ENCODE assay signal across 9 cellular contexts in the genomic region with DNA sequence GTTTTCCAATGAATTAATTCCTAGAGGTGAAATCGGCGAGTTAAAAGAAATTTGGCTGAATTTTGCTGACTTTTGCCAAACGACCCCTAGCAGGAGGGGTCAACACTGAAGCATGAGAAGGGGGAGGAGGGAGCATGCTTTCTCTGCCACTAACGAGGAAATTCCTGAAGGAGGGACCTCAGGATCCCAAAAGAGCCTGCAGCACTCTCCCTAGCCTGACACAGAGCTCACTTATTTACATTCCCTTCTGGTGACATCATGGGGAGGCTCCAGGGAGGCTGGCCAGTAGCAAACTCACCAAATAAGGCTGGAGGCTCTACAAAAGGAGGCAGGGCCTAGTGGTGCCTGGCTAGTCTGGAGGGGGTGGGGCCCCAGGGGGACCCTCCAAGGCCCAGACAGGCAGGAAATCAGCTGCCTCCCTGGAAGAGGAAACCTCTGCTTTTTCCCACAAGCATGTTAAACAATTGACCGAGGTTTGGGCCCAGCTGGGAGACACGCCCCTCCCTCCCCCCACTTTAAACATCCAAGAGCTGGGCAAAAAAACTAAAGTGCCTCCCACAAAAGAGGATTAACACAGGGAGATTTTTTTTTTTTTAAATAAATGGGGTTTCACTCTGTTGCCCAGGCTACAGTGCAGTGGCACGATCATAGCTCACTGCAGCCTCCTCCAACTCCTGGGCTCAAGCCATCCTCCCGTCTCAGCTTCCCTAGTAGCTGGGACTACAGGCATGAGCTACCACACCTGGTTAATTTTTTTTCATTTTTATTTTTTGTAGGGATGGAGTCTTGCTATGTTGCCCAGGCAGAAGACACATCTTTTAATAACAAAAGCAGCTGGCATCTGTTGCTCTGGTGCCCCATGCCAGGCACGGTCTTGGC. TPM values are rescaled to one million over a fixed set of nuclear protein-coding genes. Genes with fewer than 3 reads are reported as not detected.
DNase-seq lines count a peak whose midpoint lies in the region; ATAC-seq, FAIRE-seq and TF ChIP-seq lines count a peak whose summit lies in the region.
"Had no signal": no experiment of that assay in that cellular context is flagged by ENCODE, and none has a peak within 500 bp of the region (broad histone marks: within the 10 kb centered on the region; RNA-seq: fewer than 3 reads in every experiment).

No MANE protein-coding gene starts in this region.

- no peaks in the 10 kb centered on the region for H3K27me3 ChIP-seq in neuronal stem cell (ENCODE audit: control insufficient read depth in 3 of 3, insufficient read depth in 3 of 3, low read depth in 1 of 3, low read length in 3 of 3)

- WGBS in neuronal stem cell (ENCODE audit: extremely low coverage in 2 of 2, insufficient read length in 2 of 2, insufficient replicate concordance in 1 of 2), 2 donors, result no CpG with 5 or more reads among the region's 9 CpGs

- H3K4me2 ChIP-seq in neuronal stem cell (ENCODE audit: insufficient read depth, low read length, poor library complexity, severe bottlenecking), result peak overlapping the region; percentile 75

- no peak overlapping the region for H4K8ac ChIP-seq in neuronal stem cell (ENCODE audit: low read depth, low read length)

- peaks cover 20% of the 10 kb centered on the region for H3K79me1 ChIP-seq in neuronal stem cell (ENCODE audit: low read depth, low read length)

- peak overlapping the region; percentile 96 for H3K4me3 Mint-ChIP-seq in WTC11

- DNase-seq in HTR-8/SVneo (ENCODE audit: insufficient read length, low spot score) (peak; percentile 93), WTC11 (ENCODE audit: low spot score) (peak; percentile 85), globus pallidus (ENCODE audit: low spot score) (peak; percentile 43), neuronal stem cell (ENCODE audit: low spot score) (peak; percentile 97)
- no peak for DNase-seq in stimulated activated CD4-positive, alpha-beta T cell treated with anti-CD3 and anti-CD28 coated beads, Interleukin-1b, Interleukin-23, amount 100 ng/mL, for 48 hours
- DNase-seq in activated naive CD4-positive, alpha-beta T cell (lab: John Stamatoyannopoulos, UW), result no peak

- H3K27ac ChIP-seq in C4-2B (peak overlapping the region; percentile 82), neuronal stem cell (replicated peaks; ENCODE audit: low read length) (peak overlapping the region; percentile 88)

- peaks cover 26% of the 10 kb centered on the region for H3K4me1 Mint-ChIP-seq in WTC11

- peak overlapping the region in 1 of 2 donors; percentile 88 for H3K4me3 ChIP-seq in neuronal stem cell (ENCODE audit: low read length in 2 of 2)

- H3K9me3 ChIP-seq in neuronal stem cell (replicated peaks in 1 of 2; ENCODE audit: control insufficient read depth in 2 of 2, insufficient read depth in 1 of 2, low read depth in 1 of 2, low read length in 2 of 2), result no peaks in the 10 kb centered on the region

- FAIRE-seq in HTR-8/SVneo (lab: Jason Lieb, UNC), result no peak

- H3K4me1 ChIP-seq in neuronal stem cell (ENCODE audit: control insufficient read depth in 2 of 2, insufficient read depth in 1 of 2, low read depth in 1 of 2, low read length in 2 of 2), result peaks cover 19 to 25% of the 10 kb centered on the region in 2 donors

- H3K9ac ChIP-seq in neuronal stem cell (ENCODE audit: low read depth, low read length, poor library complexity), result no peak overlapping the region

- no peak overlapping the region for H2BK12ac ChIP-seq in neuronal stem cell (ENCODE audit: low read length)

- H3K4ac ChIP-seq in neuronal stem cell (ENCODE audit: low read length), result no peak overlapping the region

- no peak overlapping the region for H3K14ac ChIP-seq in neuronal stem cell (ENCODE audit: low read length)

- peaks cover 27% of the 10 kb centered on the region for H3K36me3 Mint-ChIP-seq in WTC11

- H4K91ac ChIP-seq in neuronal stem cell (ENCODE audit: low read depth, low read length, poor library complexity), result no peak overlapping the region

- H3K36me3 ChIP-seq in neuronal stem cell (replicated peaks in 1 of 2; ENCODE audit: control insufficient read depth in 2 of 2, insufficient read depth in 2 of 2, low read length in 2 of 2), result peaks cover 33 to 50% of the 10 kb centered on the region in 2 donors

- H3K27ac Mint-ChIP-seq in WTC11, result peak overlapping the region; percentile 100

- H3K23ac ChIP-seq in neuronal stem cell (ENCODE audit: low read depth, low read length, poor library complexity), result no peak overlapping the region

- H3K9me3 Mint-ChIP-seq in WTC11, result no peaks in the 10 kb centered on the region

- H2BK15ac ChIP-seq in neuronal stem cell (ENCODE audit: low read length), result no peak overlapping the region

- H2AFZ ChIP-seq in neuronal stem cell (ENCODE audit: low read length), result no peak overlapping the region

- peak; percentile 60 for ATAC-seq in WTC11
- ATAC-seq in GM21528 (IDR thresholded peaks at IDR 0.05; ENCODE audit: low FRiP score, unreplicated experiment), result no peak

- CTCF ChIA-PET in WTC11 (lab: Charles Lee), result interaction anchor here (0.5 to 2.2 kb wide), 21 partner anchors 10 to 710 kb away, joined by 3 to 48 read pairs (median 4); partner anchors contain the start of genes APBA3, ATCAY, EEF2 and MRPL54

- no peak overlapping the region for H2AK5ac ChIP-seq in neuronal stem cell (ENCODE audit: low read depth, low read length)

- no peak overlapping the region for H3K18ac ChIP-seq in neuronal stem cell (ENCODE audit: low read length)

- no peaks in the 10 kb centered on the region; the same call in 1 of the 2 replicates for H3K27me3 Mint-ChIP-seq in WTC11 (ENCODE audit: low read depth)

- peak overlapping the region; percentile 56 for H2BK5ac ChIP-seq in neuronal stem cell (ENCODE audit: low read length)

- POLR2A ChIA-PET in WTC11 (lab: Charles Lee), result interaction anchor here (0.5 to 4.8 kb wide), 18 partner anchors 10 to 119 kb away, joined by 3 to 142 read pairs (median 4); partner anchors contain the start of genes EEF2 and NMRK2

- H2BK120ac ChIP-seq in neuronal stem cell (ENCODE audit: low read depth, low read length), result no peak overlapping the region

- no peak for TF ChIP-seq CTCF in C4-2B (conservative IDR thresholded peaks at IDR 0.05)
- no peak for TF ChIP-seq CTCF in WTC11 (IDR thresholded peaks at IDR 0.05)

TF ChIP-seq in WTC11, 78 proteins besides CTCF, POLR2A, EP300 and RAD21 (continues in another document):
- TF ChIP-seq, protein P1, sequence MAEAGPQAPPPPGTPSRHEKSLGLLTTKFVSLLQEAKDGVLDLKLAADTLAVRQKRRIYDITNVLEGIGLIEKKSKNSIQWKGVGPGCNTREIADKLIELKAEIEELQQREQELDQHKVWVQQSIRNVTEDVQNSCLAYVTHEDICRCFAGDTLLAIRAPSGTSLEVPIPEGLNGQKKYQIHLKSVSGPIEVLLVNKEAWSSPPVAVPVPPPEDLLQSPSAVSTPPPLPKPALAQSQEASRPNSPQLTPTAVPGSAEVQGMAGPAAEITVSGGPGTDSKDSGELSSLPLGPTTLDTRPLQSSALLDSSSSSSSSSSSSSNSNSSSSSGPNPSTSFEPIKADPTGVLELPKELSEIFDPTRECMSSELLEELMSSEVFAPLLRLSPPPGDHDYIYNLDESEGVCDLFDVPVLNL (CRISPR knock-in tag; IDR thresholded peaks at IDR 0.05; ENCODE audit: borderline replicate concordance, low read depth), result no peak
- TF ChIP-seq ZMAT4 (CRISPR knock-in tag; IDR thresholded peaks at IDR 0.05) (no peak), TEAD1 (CRISPR knock-in tag; IDR thresholded peaks at IDR 0.05) (peak; percentile 59; the same call in 1 of the 2 replicates), ZNF423 (CRISPR knock-in tag; IDR thresholded peaks at IDR 0.05) (no peak)
- TF ChIP-seq, protein P2, sequence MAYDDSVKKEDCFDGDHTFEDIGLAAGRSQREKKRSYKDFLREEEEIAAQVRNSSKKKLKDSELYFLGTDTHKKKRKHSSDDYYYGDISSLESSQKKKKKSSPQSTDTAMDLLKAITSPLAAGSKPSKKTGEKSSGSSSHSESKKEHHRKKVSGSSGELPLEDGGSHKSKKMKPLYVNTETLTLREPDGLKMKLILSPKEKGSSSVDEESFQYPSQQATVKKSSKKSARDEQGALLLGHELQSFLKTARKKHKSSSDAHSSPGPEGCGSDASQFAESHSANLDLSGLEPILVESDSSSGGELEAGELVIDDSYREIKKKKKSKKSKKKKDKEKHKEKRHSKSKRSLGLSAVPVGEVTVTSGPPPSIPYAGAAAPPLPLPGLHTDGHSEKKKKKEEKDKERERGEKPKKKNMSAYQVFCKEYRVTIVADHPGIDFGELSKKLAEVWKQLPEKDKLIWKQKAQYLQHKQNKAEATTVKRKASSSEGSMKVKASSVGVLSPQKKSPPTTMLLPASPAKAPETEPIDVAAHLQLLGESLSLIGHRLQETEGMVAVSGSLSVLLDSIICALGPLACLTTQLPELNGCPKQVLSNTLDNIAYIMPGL (CRISPR knock-in tag; IDR thresholded peaks at IDR 0.05), result no peak
- TF ChIP-seq, protein P3, sequence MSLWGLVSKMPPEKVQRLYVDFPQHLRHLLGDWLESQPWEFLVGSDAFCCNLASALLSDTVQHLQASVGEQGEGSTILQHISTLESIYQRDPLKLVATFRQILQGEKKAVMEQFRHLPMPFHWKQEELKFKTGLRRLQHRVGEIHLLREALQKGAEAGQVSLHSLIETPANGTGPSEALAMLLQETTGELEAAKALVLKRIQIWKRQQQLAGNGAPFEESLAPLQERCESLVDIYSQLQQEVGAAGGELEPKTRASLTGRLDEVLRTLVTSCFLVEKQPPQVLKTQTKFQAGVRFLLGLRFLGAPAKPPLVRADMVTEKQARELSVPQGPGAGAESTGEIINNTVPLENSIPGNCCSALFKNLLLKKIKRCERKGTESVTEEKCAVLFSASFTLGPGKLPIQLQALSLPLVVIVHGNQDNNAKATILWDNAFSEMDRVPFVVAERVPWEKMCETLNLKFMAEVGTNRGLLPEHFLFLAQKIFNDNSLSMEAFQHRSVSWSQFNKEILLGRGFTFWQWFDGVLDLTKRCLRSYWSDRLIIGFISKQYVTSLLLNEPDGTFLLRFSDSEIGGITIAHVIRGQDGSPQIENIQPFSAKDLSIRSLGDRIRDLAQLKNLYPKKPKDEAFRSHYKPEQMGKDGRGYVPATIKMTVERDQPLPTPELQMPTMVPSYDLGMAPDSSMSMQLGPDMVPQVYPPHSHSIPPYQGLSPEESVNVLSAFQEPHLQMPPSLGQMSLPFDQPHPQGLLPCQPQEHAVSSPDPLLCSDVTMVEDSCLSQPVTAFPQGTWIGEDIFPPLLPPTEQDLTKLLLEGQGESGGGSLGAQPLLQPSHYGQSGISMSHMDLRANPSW (CRISPR knock-in tag; conservative IDR thresholded peaks at IDR 0.05; ENCODE audit: low read depth), result no peak

RNA-seq across cellular contexts. Expression of gene DAPK3, which starts 2.1 kb away (rescaled TPM):
- total RNA-seq in WTC11 (2021), result 61.5 to 73.5 TPM (median 68.4 TPM) in 3 replicates
- 56.3 TPM for polyA plus RNA-seq in neuronal stem cell (2013, experiment 1 of 2)
- 55.0 TPM for polyA plus RNA-seq in neuronal stem cell (2013, experiment 2 of 2)

RNA-seq across cellular contexts. Expression of gene EEF2, which starts 16.5 kb away (rescaled TPM):
- total RNA-seq in WTC11 (2021), result 3,572 to 3,864 TPM (median 3,852 TPM) in 3 replicates
- polyA plus RNA-seq in neuronal stem cell (2013, experiment 1 of 2), result 2,427 TPM
- polyA plus RNA-seq in neuronal stem cell (2013, experiment 2 of 2), result 2,458 TPM

RNA-seq across cellular contexts. Expression of gene NMRK2, which starts 35.9 kb away (rescaled TPM):
- total RNA-seq in WTC11 (2021), result 50.4 to 61.9 TPM (median 51.1 TPM) in 3 replicates
- 0.60 TPM for polyA plus RNA-seq in neuronal stem cell (2013, experiment 1 of 2)
- 0.72 TPM for polyA plus RNA-seq in neuronal stem cell (2013, experiment 2 of 2)
- total RNA-seq: subcutaneous adipose tissue had no signal

RNA-seq across cellular contexts. Expression of gene PIAS4, which starts 38.7 kb away (rescaled TPM):
- 45.5 to 46.0 TPM (median 45.9 TPM) in 3 replicates for total RNA-seq in WTC11 (2021)
- 64.0 TPM for polyA plus RNA-seq in neuronal stem cell (2013, experiment 1 of 2)
- 61.2 TPM for polyA plus RNA-seq in neuronal stem cell (2013, experiment 2 of 2)

Comparison
In these comparisons a context has a peak if more than half of its experiments do, and no peak if none do; other contexts are left out.
1. DNase-seq: peak in HTR-8/SVneo (single experiment), WTC11 (single experiment), globus pallidus (single experiment) and neuronal stem cell (single experiment); none in stimulated activated CD4-positive, alpha-beta T cell treated with anti-CD3 and anti-CD28 coated beads, Interleukin-1b, Interleukin-23, amount 100 ng/mL, for 48 hours (single experiment) and activated naive CD4-positive, alpha-beta T cell (0 of 4).